ENCODE assay signal across 22 cellular contexts in genomic region chr1:78122389-78122788, GRCh38.
"Had no signal": no experiment of that assay in that cellular context is flagged by ENCODE, and none has a peak within 500 bp of the region (broad histone marks: within the 10 kb centered on the region; RNA-seq: fewer than 3 reads in every experiment).

No MANE protein-coding gene starts in this region.

- ATAC-seq: activated CD8-positive, alpha-beta memory T cell treated with anti-CD3 and anti-CD28 coated beads, Interleukin-2, amount 10 ng/mL, durations not matched to agents 7 days and 5 days had no signal

- H3K4me1 Mint-ChIP-seq: activated CD4-positive, alpha-beta T cell treated with anti-CD3 and anti-CD28 coated beads, Interleukin-2, amount 10 ng/mL, durations not matched to agents 7 days and 5 days; activated CD8-positive, alpha-beta memory T cell treated with anti-CD3 and anti-CD28 coated beads, Interleukin-2, amount 10 ng/mL, durations not matched to agents 7 days and 5 days had no signal

- H3K9me3 Mint-ChIP-seq: activated CD4-positive, alpha-beta T cell treated with anti-CD3 and anti-CD28 coated beads, Interleukin-2, amount 10 ng/mL, durations not matched to agents 7 days and 5 days; activated T-helper 2 cell treated with anti-CD3 and anti-CD28 coated beads, Interferon-gamma antibody, Interleukin-2, Interleukin-4, amounts not matched to agents 10 μg/mL and 5 μg/mL and 100 μg/mL, durations not matched to agents 14 hours and 24 hours and 36 hours had no signal

- H3K27me3 Mint-ChIP-seq: activated naive CD8-positive, alpha-beta T cell had no signal

- H3K4me3 Mint-ChIP-seq: activated CD4-positive, alpha-beta T cell treated with anti-CD3 and anti-CD28 coated beads, Interleukin-2, amount 10 ng/mL, durations not matched to agents 7 days and 5 days; activated CD8-positive, alpha-beta memory T cell treated with anti-CD3 and anti-CD28 coated beads, Interleukin-2, amount 10 ng/mL, durations not matched to agents 7 days and 5 days; activated naive CD8-positive, alpha-beta T cell had no signal

- H3K27ac Mint-ChIP-seq: activated CD4-positive, alpha-beta T cell treated with anti-CD3 and anti-CD28 coated beads, Interleukin-2, amount 10 ng/mL, durations not matched to agents 7 days and 5 days; activated CD8-positive, alpha-beta memory T cell treated with anti-CD3 and anti-CD28 coated beads, Interleukin-2, amount 10 ng/mL, durations not matched to agents 7 days and 5 days; activated naive CD8-positive, alpha-beta T cell; activated T-helper 2 cell treated with anti-CD3 and anti-CD28 coated beads, Interferon-gamma antibody, Interleukin-2, Interleukin-4, amounts not matched to agents 10 μg/mL and 5 μg/mL and 100 μg/mL, durations not matched to agents 14 hours and 24 hours and 36 hours had no signal

- DNase-seq: activated CD4-positive, alpha-beta T cell treated with anti-CD3 and anti-CD28 coated beads, Interleukin-2, amount 10 ng/mL, durations not matched to agents 7 days and 5 days; activated CD8-positive, alpha-beta memory T cell treated with anti-CD3 and anti-CD28 coated beads, Interleukin-2, amount 10 ng/mL, durations not matched to agents 7 days and 5 days; activated gamma-delta T cell treated with Interleukin-2 at 50 U/mL for 16 hours; adrenal gland; anterior cingulate cortex; cerebellar nuclear complex; Kasumi-1; KBM-7; NCI-H1048; NCI-H146; NCI-H187 treated with DMSO at 0.1 percent for 48 hours; NCI-H2081 treated with DMSO at 0.1 percent for 48 hours; NCI-H446; NCI-H524; Peyer's patch; Right ventricle myocardium superior; SJCRH30; SK-N-SH; T-helper 1 cell; WERI-Rb-1 had no signal

- H3K36me3 Mint-ChIP-seq: activated CD8-positive, alpha-beta memory T cell treated with anti-CD3 and anti-CD28 coated beads, Interleukin-2, amount 10 ng/mL, durations not matched to agents 7 days and 5 days; activated naive CD8-positive, alpha-beta T cell had no signal
